ENCODE assay signal across 8 cellular contexts in the genomic region with DNA sequence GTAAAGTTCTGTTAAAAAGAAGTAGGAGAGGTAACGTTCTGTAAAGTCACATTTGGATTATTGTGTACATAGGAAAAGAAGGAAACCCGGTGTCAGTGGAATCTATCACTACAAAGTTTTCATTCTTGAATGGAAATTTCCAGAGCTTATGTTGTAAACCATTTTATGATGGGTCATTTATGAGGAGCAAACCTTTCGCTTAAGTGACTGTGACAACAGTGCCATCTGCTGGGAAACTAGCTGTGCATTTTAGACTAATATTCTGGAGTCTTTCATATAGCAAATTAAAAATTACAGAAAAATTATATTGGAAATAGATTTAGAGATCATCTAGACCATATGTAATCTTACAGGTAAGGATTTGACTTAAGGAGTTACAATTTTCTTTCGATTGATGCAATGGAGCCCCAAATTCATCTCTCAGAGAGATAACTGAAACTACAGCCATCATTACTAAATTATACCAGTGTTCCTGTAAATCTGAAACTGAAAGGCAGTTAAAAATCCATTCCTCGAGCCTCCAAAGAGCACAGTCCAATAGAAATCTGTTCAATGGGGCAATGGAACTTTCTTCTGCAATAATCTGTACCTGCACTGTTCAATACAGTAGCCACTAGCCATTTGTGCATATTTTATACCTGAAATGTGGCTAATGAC. TPM values are rescaled to one million over a fixed set of nuclear protein-coding genes. Genes with fewer than 3 reads are reported as not detected.
DNase-seq lines count a peak whose midpoint lies in the region; ATAC-seq, FAIRE-seq and TF ChIP-seq lines count a peak whose summit lies in the region.

No MANE protein-coding gene starts in this region.

- H3K4me3 ChIP-seq in esophagus squamous epithelium = no peak overlapping the region

- WGBS in esophagus squamous epithelium, 2 donors = 6 to 7% methylated on average over 5 of the region's 5 CpGs

- no peaks in the 10 kb centered on the region for H3K9me3 ChIP-seq in esophagus squamous epithelium

- peak; percentile 39 for DNase-seq in AG20443 (ENCODE audit: low spot score)
- DNase-seq in GM12892 (ENCODE audit: insufficient read length) = no peak
- peak; percentile 28 for DNase-seq in NCI-H2107 (lab: John Stamatoyannopoulos, UW)
- DNase-seq in activated CD4-positive, CD25-positive, alpha-beta regulatory T cell treated with anti-CD3 and anti-CD28 coated beads, Interleukin-2, amount 50 U/mL, for 72 hours = peak; percentile 33
- DNase-seq in esophagus squamous epithelium (lab: John Stamatoyannopoulos, UW) = no peak
- DNase-seq in non-pigmented ciliary epithelial cell (ENCODE audit: low read depth) = peak; percentile 13

- H3K27me3 ChIP-seq in esophagus squamous epithelium = no peaks in the 10 kb centered on the region

- peak in 5 of 6 experiments; percentile 10 to 53 (median 17) for TF ChIP-seq CTCF in esophagus squamous epithelium (IDR thresholded peaks at IDR 0.05)

- ATAC-seq in HG02588 (IDR thresholded peaks at IDR 0.05; ENCODE audit: unreplicated experiment) (no peak), HG03378 (IDR thresholded peaks at IDR 0.05; ENCODE audit: unreplicated experiment) (no peak)

- H3K36me3 ChIP-seq in esophagus squamous epithelium = no peaks in the 10 kb centered on the region

- peak; percentile 88 for FAIRE-seq in GM12892 (lab: Jason Lieb, UNC)

- H3K27ac ChIP-seq in esophagus squamous epithelium = no peak overlapping the region

- no peaks in the 10 kb centered on the region for H3K4me1 ChIP-seq in esophagus squamous epithelium

- intact Hi-C loops in esophagus squamous epithelium (cut with DNase I) = no loop called here

- TF ChIP-seq POLR2A in GM12892 (IDR thresholded peaks at IDR 0.05; ENCODE audit: low read depth, low read length) (no peak), esophagus squamous epithelium (IDR thresholded peaks at IDR 0.05) (no peak)

RNA-seq across cellular contexts. Expression of a gene that starts 26.9 kb away (rescaled TPM):
- 0.83 TPM for polyA plus RNA-seq in GM12892 (2012; ENCODE audit: missing spikeins)
- 1 to 10 TPM in 3 of 4 donors, under 1 TPM in 1; 0.15 to 3.4 (median 1.3) TPM for total RNA-seq in esophagus squamous epithelium

Comparison
In these comparisons a context has a peak if more than half of its experiments do, and no peak if none do; other contexts are left out.
1. DNase-seq: peak in AG20443 (single experiment), NCI-H2107 (single experiment), activated CD4-positive, CD25-positive, alpha-beta regulatory T cell treated with anti-CD3 and anti-CD28 coated beads, Interleukin-2, amount 50 U/mL, for 72 hours (single experiment) and non-pigmented ciliary epithelial cell (single experiment); none in GM12892 (single experiment) and esophagus squamous epithelium (single experiment).